20 cellular contexts compared by ENCODE assay signal in the genomic region with DNA sequence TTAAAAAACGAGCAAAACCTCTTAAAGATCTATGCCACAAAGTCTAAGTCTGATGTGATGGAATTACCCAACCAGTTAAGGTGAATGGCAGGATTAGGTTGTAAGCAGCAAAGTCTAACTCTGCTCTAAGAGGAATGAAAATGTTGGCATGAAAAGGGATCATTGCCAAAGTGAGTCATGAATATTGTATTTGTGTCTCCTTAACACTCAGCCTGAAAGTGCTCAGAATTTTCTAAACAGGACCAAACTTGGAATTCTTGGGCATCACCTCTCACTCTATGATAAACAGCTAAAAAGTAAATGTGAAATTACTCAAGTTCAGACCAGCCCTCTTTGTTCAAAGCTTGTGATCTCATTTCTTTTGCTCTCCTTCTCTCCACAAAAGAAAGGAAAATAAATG. TPM values are rescaled to one million over a fixed set of nuclear protein-coding genes. Genes with fewer than 3 reads are reported as not detected.
DNase-seq lines count a peak whose midpoint lies in the region; ATAC-seq and FAIRE-seq lines count a peak whose summit lies in the region.
"Had no signal": no experiment of that assay in that cellular context is flagged by ENCODE, and none has a peak within 500 bp of the region (broad histone marks: within the 10 kb centered on the region; RNA-seq: fewer than 3 reads in every experiment).

No MANE protein-coding gene starts in this region.

- H3K27me3 ChIP-seq in MG63 (no peaks in the 10 kb centered on the region), small intestine (ENCODE audit: control insufficient read depth in 2 of 2, insufficient read depth in 2 of 2, low read length in 2 of 2) (no peaks in the 10 kb centered on the region)

- no peaks in the 10 kb centered on the region for H3K4me1 ChIP-seq in small intestine (ENCODE audit: control insufficient read depth in 2 of 2, insufficient read depth in 1 of 2, low read depth in 1 of 2, low read length in 1 of 2)
- H3K4me1 ChIP-seq: prostate gland had no signal

- ATAC-seq in GM19397 (IDR thresholded peaks at IDR 0.05; ENCODE audit: unreplicated experiment): no peak
- ATAC-seq in GM19023 (IDR thresholded peaks at IDR 0.05; ENCODE audit: unreplicated experiment): no peak
- ATAC-seq: activated CD8-positive, alpha-beta T cell treated with anti-CD3 and anti-CD28 coated beads, Interleukin-2, amount 10 ng/mL, durations not matched to agents 7 days and 5 days had no signal

- WGBS in small intestine, 3 donors: 58 to 66% (median 59%) methylated on average over 1 of the region's 1 CpG

- no peak for FAIRE-seq in small intestine (lab: Jason Lieb, UNC)
- FAIRE-seq: TTC549 had no signal

- H3K27ac ChIP-seq in small intestine (ENCODE audit: low read depth in 1 of 2, low read length in 1 of 2): no peak overlapping the region
- H3K27ac ChIP-seq: prostate gland had no signal

- H3K4me3 ChIP-seq in MG63 (no peak overlapping the region), small intestine (ENCODE audit: low read depth in 1 of 2, low read length in 2 of 2) (no peak overlapping the region)
- H3K4me3 ChIP-seq: prostate gland had no signal

- peak; percentile 61 for DNase-seq in EH (ENCODE audit: low read depth)
- peak; percentile 0 for DNase-seq in MG63
- peak; percentile 64 for DNase-seq in dedifferentiated amniotic fluid mesenchymal stem cell (ENCODE audit: extremely low spot score)
- peak; percentile 22 for DNase-seq in kidney tubule cell (ENCODE audit: low spot score)
- no peak for DNase-seq in small intestine
- no peak for DNase-seq in ecto neural progenitor cell (ENCODE audit: low spot score)
- DNase-seq: activated CD8-positive, alpha-beta T cell treated with anti-CD3 and anti-CD28 coated beads, Interleukin-2, amount 10 ng/mL, durations not matched to agents 7 days and 5 days; activated effector memory CD4-positive, alpha-beta T cell treated with Interleukin-2 at 50 U/mL for 16 hours; DMS153; erythroblast; KG1; NCI-H187; NCI-H82; SHP77 treated with DMSO at 0.1 percent for 48 hours had no signal

- H3K9me3 ChIP-seq in MG63: no peaks in the 10 kb centered on the region
- H3K9me3 ChIP-seq in small intestine (ENCODE audit: control insufficient read depth, low read depth): no peaks in the 10 kb centered on the region
- H3K9me3 ChIP-seq: prostate gland had no signal

- H3K36me3 ChIP-seq in MG63: no peaks in the 10 kb centered on the region
- no peaks in the 10 kb centered on the region for H3K36me3 ChIP-seq in small intestine (ENCODE audit: control insufficient read depth in 2 of 2, insufficient read depth in 2 of 2, low read length in 2 of 2)
- H3K36me3 ChIP-seq: prostate gland had no signal

RNA-seq across cellular contexts. Expression of gene PPP1R3A, which starts 27.0 kb away (rescaled TPM):
- not detected in 2 replicates for total RNA-seq in MG63 (2014; rRNA removed; shearing (Covaris generic); ENCODE audit: low replicate concordance)
- polyA plus RNA-seq in small intestine: under 1 TPM in 2 of 3 donors, not detected in 1; 0.01 to 0.27 TPM
- total RNA-seq: activated CD8-positive, alpha-beta T cell treated with anti-CD3 and anti-CD28 coated beads, Interleukin-2, amount 10 ng/mL, durations not matched to agents 7 days and 5 days had no signal
- polyA plus RNA-seq: BJ, urinary bladder had no signal

Comparison
In these comparisons a context has a peak if more than half of its experiments do, and no peak if none do; other contexts are left out.
1. DNase-seq: peak in EH (single experiment), MG63 (single experiment), dedifferentiated amniotic fluid mesenchymal stem cell (single experiment) and kidney tubule cell (single experiment); none in small intestine (single experiment) and ecto neural progenitor cell (single experiment).